ENCODE assay signal across 8 cellular contexts in genomic region chr11:504053-504993, GRCh38.
DNase-seq lines count a peak whose midpoint lies in the region; ATAC-seq lines count a peak whose summit lies in the region.

No MANE protein-coding gene starts in this region.

- H3K4me3 ChIP-seq in iPS-15b (ENCODE audit: low read depth, low read length), result peak overlapping the region; percentile 22

- no peak for ATAC-seq in activated naive CD8-positive, alpha-beta T cell treated with anti-CD3 and anti-CD28 coated beads, Interleukin-2, amount 50 U/mL, for 24 hours
- no peak for ATAC-seq in stimulated activated effector memory CD8-positive, alpha-beta T cell treated with anti-CD3 and anti-CD28 coated beads, Interleukin-12 subunit alpha, Interleukin-12 subunit beta, amount 100 ng/mL, for 72 hours
- ATAC-seq in GM21737 (IDR thresholded peaks at IDR 0.05; ENCODE audit: unreplicated experiment), result no peak

- H3K4me1 Mint-ChIP-seq in activated naive CD8-positive, alpha-beta T cell treated with anti-CD3 and anti-CD28 coated beads, Interleukin-2, amount 50 U/mL, for 24 hours, result peaks cover 41% of the 10 kb centered on the region
- H3K4me1 Mint-ChIP-seq in stimulated activated effector memory CD8-positive, alpha-beta T cell treated with anti-CD3 and anti-CD28 coated beads, Interleukin-12 subunit alpha, Interleukin-12 subunit beta, amount 100 ng/mL, for 72 hours, result peaks cover 32% of the 10 kb centered on the region

- DNase-seq in stimulated activated CD4-positive, alpha-beta T cell treated with anti-CD3 and anti-CD28 coated beads, Interleukin-15, amount 100 ng/mL, for 24 hours, result peak; percentile 40
- no peak for DNase-seq in stimulated activated CD4-positive, alpha-beta T cell treated with anti-CD3 and anti-CD28 coated beads, Interleukin-4, amount 100 ng/mL, for 1 hour
- peak; percentile 44 for DNase-seq in activated naive CD8-positive, alpha-beta T cell treated with anti-CD3 and anti-CD28 coated beads, Interleukin-2, amount 50 U/mL, for 24 hours
- no peak for DNase-seq in stimulated activated effector memory CD8-positive, alpha-beta T cell treated with anti-CD3 and anti-CD28 coated beads, Interleukin-12 subunit alpha, Interleukin-12 subunit beta, amount 100 ng/mL, for 72 hours (ENCODE audit: low spot score in 2 of 2)
- DNase-seq in NCI-H748 (lab: John Stamatoyannopoulos, UW; ENCODE audit: unreplicated experiment) (no peak), NCI-H2029 (lab: John Stamatoyannopoulos, UW) (no peak)

- no peaks in the 10 kb centered on the region for H3K4me1 ChIP-seq in iPS-15b (ENCODE audit: control insufficient read depth, insufficient read depth, low read length)

- H3K9me3 Mint-ChIP-seq in activated naive CD8-positive, alpha-beta T cell treated with anti-CD3 and anti-CD28 coated beads, Interleukin-2, amount 50 U/mL, for 24 hours, result no peaks in the 10 kb centered on the region
- no peaks in the 10 kb centered on the region for H3K9me3 Mint-ChIP-seq in stimulated activated effector memory CD8-positive, alpha-beta T cell treated with anti-CD3 and anti-CD28 coated beads, Interleukin-12 subunit alpha, Interleukin-12 subunit beta, amount 100 ng/mL, for 72 hours

- no peaks in the 10 kb centered on the region for H3K27me3 ChIP-seq in iPS-15b (ENCODE audit: control insufficient read depth, insufficient read depth, low read length)

- H3K9me3 ChIP-seq in iPS-15b (ENCODE audit: control insufficient read depth, insufficient read depth, low read length), result no peaks in the 10 kb centered on the region

- peak overlapping the region; percentile 97 for H3K4me3 Mint-ChIP-seq in activated naive CD8-positive, alpha-beta T cell treated with anti-CD3 and anti-CD28 coated beads, Interleukin-2, amount 50 U/mL, for 24 hours
- peak overlapping the region; percentile 93 for H3K4me3 Mint-ChIP-seq in stimulated activated effector memory CD8-positive, alpha-beta T cell treated with anti-CD3 and anti-CD28 coated beads, Interleukin-12 subunit alpha, Interleukin-12 subunit beta, amount 100 ng/mL, for 72 hours

- H3K36me3 Mint-ChIP-seq in activated naive CD8-positive, alpha-beta T cell treated with anti-CD3 and anti-CD28 coated beads, Interleukin-2, amount 50 U/mL, for 24 hours (ENCODE audit: low read depth), result peaks cover 19% of the 10 kb centered on the region
- peaks cover 78% of the 10 kb centered on the region for H3K36me3 Mint-ChIP-seq in stimulated activated effector memory CD8-positive, alpha-beta T cell treated with anti-CD3 and anti-CD28 coated beads, Interleukin-12 subunit alpha, Interleukin-12 subunit beta, amount 100 ng/mL, for 72 hours

- H3K27me3 Mint-ChIP-seq in activated naive CD8-positive, alpha-beta T cell treated with anti-CD3 and anti-CD28 coated beads, Interleukin-2, amount 50 U/mL, for 24 hours, result no peaks in the 10 kb centered on the region

- peaks cover 24% of the 10 kb centered on the region for H3K36me3 ChIP-seq in iPS-15b (ENCODE audit: control insufficient read depth, insufficient read depth, low read length)

- no peak overlapping the region for H3K9ac ChIP-seq in iPS-15b (ENCODE audit: low read depth, low read length)

- peak overlapping the region; percentile 100 for H3K27ac Mint-ChIP-seq in activated naive CD8-positive, alpha-beta T cell treated with anti-CD3 and anti-CD28 coated beads, Interleukin-2, amount 50 U/mL, for 24 hours
- H3K27ac Mint-ChIP-seq in stimulated activated effector memory CD8-positive, alpha-beta T cell treated with anti-CD3 and anti-CD28 coated beads, Interleukin-12 subunit alpha, Interleukin-12 subunit beta, amount 100 ng/mL, for 72 hours, result peak overlapping the region; percentile 67

Comparison
In these comparisons a context has a peak if more than half of its experiments do, and no peak if none do; other contexts are left out.
1. DNase-seq: peak in stimulated activated CD4-positive, alpha-beta T cell treated with anti-CD3 and anti-CD28 coated beads, Interleukin-15, amount 100 ng/mL, for 24 hours (single experiment) and activated naive CD8-positive, alpha-beta T cell treated with anti-CD3 and anti-CD28 coated beads, Interleukin-2, amount 50 U/mL, for 24 hours (single experiment); none in stimulated activated CD4-positive, alpha-beta T cell treated with anti-CD3 and anti-CD28 coated beads, Interleukin-4, amount 100 ng/mL, for 1 hour (single experiment), stimulated activated effector memory CD8-positive, alpha-beta T cell treated with anti-CD3 and anti-CD28 coated beads, Interleukin-12 subunit alpha, Interleukin-12 subunit beta, amount 100 ng/mL, for 72 hours (0 of 2), NCI-H748 (single experiment) and NCI-H2029 (single experiment).